8 cellular contexts compared by ENCODE assay signal in genomic region chr17:8126306-8127066, GRCh38. TPM values are rescaled to one million over a fixed set of nuclear protein-coding genes. Genes with fewer than 3 reads are reported as not detected.
DNase-seq lines count a peak whose midpoint lies in the region; ATAC-seq, FAIRE-seq and TF ChIP-seq lines count a peak whose summit lies in the region.

No MANE protein-coding gene starts in this region.

- no peak for TF ChIP-seq POLR2A in body of pancreas (IDR thresholded peaks at IDR 0.05)

- no peak for FAIRE-seq in HTR-8/SVneo (lab: Jason Lieb, UNC)

- H3K27ac ChIP-seq in body of pancreas: peak overlapping the region in 3 of 4 donors; percentile 0 to 27 (median 0)
- H3K27ac ChIP-seq in skeletal muscle tissue (ENCODE audit: low read depth, low read length): peak overlapping the region; percentile 44

- H3K27me3 ChIP-seq in body of pancreas (peaks cover 0 to 29% of the 10 kb centered on the region in 2 donors), skeletal muscle tissue (ENCODE audit: control insufficient read depth in 3 of 3, insufficient read depth in 3 of 3, low read length in 3 of 3) (peaks cover 4 to 32% (median 32%) of the 10 kb centered on the region in 3 donors)

- H3K4me3 ChIP-seq in HFF-Myc (replicated peaks; ENCODE audit: low read depth, low read length): peak overlapping the region; percentile 60
- peak overlapping the region; percentile 3 to 23 for H3K4me3 ChIP-seq in body of pancreas
- H3K4me3 ChIP-seq in iPS-18c (ENCODE audit: insufficient read depth, low read depth, low read length): peak overlapping the region; percentile 48
- peak overlapping the region; percentile 71 to 79 (median 78) for H3K4me3 ChIP-seq in skeletal muscle tissue (ENCODE audit: low read length in 3 of 3)

- DNase-seq in DMS114 treated with DMSO at 0.1 percent for 48 hours (lab: John Stamatoyannopoulos, UW; ENCODE audit: unreplicated experiment) (peak; percentile 59), HFF-Myc (ENCODE audit: extremely low read depth, low read depth) (no peak), RPMI8226 (peak; percentile 73), body of pancreas (peak in 3 of 4 donors; percentile 35 to 56 (median 37)), HTR-8/SVneo (ENCODE audit: insufficient read length, low spot score) (no peak)

- TF ChIP-seq CTCF in HFF-Myc (IDR thresholded peaks at IDR 0.05; ENCODE audit: low read depth, low read length, missing control alignments) (no peak), body of pancreas (IDR thresholded peaks at IDR 0.05) (no peak)

- ATAC-seq in body of pancreas (peak; percentile 32), GM21526 (IDR thresholded peaks at IDR 0.05; ENCODE audit: low FRiP score, unreplicated experiment) (no peak)

- H3K36me3 ChIP-seq in body of pancreas (replicated peaks in 1 of 2; ENCODE audit: insufficient read depth in 1 of 2, low read depth in 2 of 2) (no peaks in the 10 kb centered on the region), skeletal muscle tissue (ENCODE audit: control insufficient read depth in 3 of 3, insufficient read depth in 3 of 3, low read length in 3 of 3) (no peaks in the 10 kb centered on the region)

- peaks cover 56% of the 10 kb centered on the region for H3K4me1 ChIP-seq in body of pancreas
- peaks cover 48 to 52% (median 52%) of the 10 kb centered on the region in 3 donors for H3K4me1 ChIP-seq in skeletal muscle tissue (ENCODE audit: control insufficient read depth in 3 of 3, insufficient read depth in 3 of 3, low read length in 3 of 3)

- 0 to 1% methylated on average over 24 to 49 of the region's 61 CpGs for WGBS in body of pancreas, 2 donors

- intact Hi-C loops in body of pancreas (cut with DNase I): loop anchor here (5.0 kb wide), 1 partner anchor 51 kb away; the partner anchor contains the start of gene TMEM107

- H3K9me3 ChIP-seq in body of pancreas (no peaks in the 10 kb centered on the region), iPS-18c (ENCODE audit: control insufficient read depth, insufficient read depth, low read length) (no peaks in the 10 kb centered on the region), skeletal muscle tissue (ENCODE audit: control insufficient read depth in 3 of 3, low read length in 3 of 3) (no peaks in the 10 kb centered on the region)

- H3K9ac ChIP-seq in skeletal muscle tissue (ENCODE audit: low read depth in 1 of 3, low read length in 3 of 3): peak overlapping the region; percentile 56 to 79 (median 74)

RNA-seq across cellular contexts. Expression of gene HES7, which starts 2.6 kb away (rescaled TPM):
- not detected for total RNA-seq in body of pancreas
- under 0.01 TPM for total RNA-seq in skeletal muscle tissue

RNA-seq across cellular contexts. Expression of gene ALOXE3, which starts 8.2 kb away (rescaled TPM):
- total RNA-seq in body of pancreas (not detected), skeletal muscle tissue (not detected)

RNA-seq across cellular contexts. Expression of gene PER1, which starts 25.7 kb away (rescaled TPM):
- 10 to 100 TPM; 27.5 to 78.8 TPM for total RNA-seq in body of pancreas
- total RNA-seq in skeletal muscle tissue: 37.1 TPM

RNA-seq across cellular contexts. Expression of gene VAMP2, which starts 36.3 kb away (rescaled TPM):
- 10 to 100 TPM; 16.3 to 26.4 TPM for total RNA-seq in body of pancreas
- total RNA-seq in skeletal muscle tissue: 8.4 TPM

RNA-seq across cellular contexts. Expression of gene ALOX12B, which starts 39.0 kb away (rescaled TPM):
- total RNA-seq in body of pancreas: not detected
- not detected for total RNA-seq in skeletal muscle tissue

Comparison
In these comparisons a context has a peak if more than half of its experiments do, and no peak if none do; other contexts are left out.
1. DNase-seq: peak in DMS114 treated with DMSO at 0.1 percent for 48 hours (single experiment), RPMI8226 (single experiment) and body of pancreas (3 of 4); none in HFF-Myc (single experiment) and HTR-8/SVneo (single experiment).
2. H3K4me3 ChIP-seq: peak in every context shown above with its lines; median percentile 78 in skeletal muscle tissue; 60 in HFF-Myc; 48 in iPS-18c; 13 in body of pancreas.